28 cellular contexts compared by ENCODE assay signal in the genomic region with DNA sequence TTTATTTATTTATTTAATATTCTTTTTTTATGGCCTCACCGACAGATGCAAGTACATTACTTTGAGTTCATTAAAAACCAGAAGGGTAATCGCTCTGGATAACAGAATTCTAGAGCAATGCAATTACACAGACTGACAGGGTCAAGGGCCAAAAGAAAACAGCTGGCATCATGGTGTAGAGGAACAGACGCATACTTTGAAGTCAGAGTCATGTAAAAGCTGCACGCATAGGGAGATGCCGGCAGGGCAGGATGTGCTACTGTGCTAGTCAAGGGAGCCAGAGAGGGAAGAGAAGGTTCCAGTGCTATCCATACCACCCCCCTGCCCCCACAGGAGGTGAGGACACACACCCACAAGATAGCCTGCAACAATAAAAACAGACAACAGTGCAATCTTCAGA.
DNase-seq lines count a peak whose midpoint lies in the region; ATAC-seq, FAIRE-seq and TF ChIP-seq lines count a peak whose summit lies in the region.
"Had no signal": no experiment of that assay in that cellular context is flagged by ENCODE, and none has a peak within 500 bp of the region (broad histone marks: within the 10 kb centered on the region; RNA-seq: fewer than 3 reads in every experiment).

No MANE protein-coding gene starts in this region.

- H3K9me2 ChIP-seq in GM23248 (ENCODE audit: insufficient read depth), result no peaks in the 10 kb centered on the region

- peaks cover 11% of the 10 kb centered on the region for H3K4me1 Mint-ChIP-seq in astrocyte (ENCODE audit: low read depth, unreplicated experiment)
- H3K4me1 Mint-ChIP-seq in endothelial cell (ENCODE audit: unreplicated experiment), result no peaks in the 10 kb centered on the region
- H3K4me1 Mint-ChIP-seq: activated T-helper 17 cell treated with anti-CD3 and anti-CD28 coated beads, Interleukin-2, amount 50 U/mL, for 72 hours had no signal

- TF ChIP-seq CTCF in astrocyte (IDR thresholded peaks at IDR 0.05; ENCODE audit: insufficient read depth, low read depth, low read length), result no peak
- no peak for TF ChIP-seq CTCF in fibroblast of pulmonary artery (IDR thresholded peaks at IDR 0.05; ENCODE audit: low read length, missing control alignments)
- TF ChIP-seq CTCF in adrenal gland (IDR thresholded peaks at IDR 0.05), result no peak
- no peak for TF ChIP-seq CTCF in endothelial cell (IDR thresholded peaks at IDR 0.05; ENCODE audit: unreplicated experiment)

- TF ChIP-seq POLR2A in adrenal gland (IDR thresholded peaks at IDR 0.05), result no peak

- H3K9me3 ChIP-seq in GM23248 (ENCODE audit: low read depth) (no peaks in the 10 kb centered on the region), astrocyte (ENCODE audit: insufficient read depth, low read depth, low read length) (no peaks in the 10 kb centered on the region), skeletal muscle satellite cell (replicated peaks; ENCODE audit: low read length) (no peaks in the 10 kb centered on the region), adrenal gland (replicated peaks in 1 of 3) (no peaks in the 10 kb centered on the region)

- H3K9ac ChIP-seq in GM23248 (no peak overlapping the region), astrocyte (ENCODE audit: low read length) (no peak overlapping the region), skeletal muscle satellite cell (ENCODE audit: low read depth, low read length) (peak overlapping the region; percentile 24)
- H3K9ac ChIP-seq: KMS-11 had no signal

- no peaks in the 10 kb centered on the region for H3K27me3 ChIP-seq in GM23248 (replicated peaks; ENCODE audit: insufficient read depth)
- no peaks in the 10 kb centered on the region for H3K27me3 ChIP-seq in astrocyte (ENCODE audit: insufficient read depth, low read length)
- H3K27me3 ChIP-seq in skeletal muscle satellite cell (ENCODE audit: control insufficient read depth, insufficient read depth, low read length), result no peaks in the 10 kb centered on the region
- H3K27me3 ChIP-seq in adrenal gland, result no peaks in the 10 kb centered on the region

- H3K4me1 ChIP-seq in GM23248 (ENCODE audit: insufficient read depth), result no peaks in the 10 kb centered on the region
- peaks cover 4% of the 10 kb centered on the region for H3K4me1 ChIP-seq in astrocyte (ENCODE audit: insufficient read depth, low read length)
- H3K4me1 ChIP-seq in skeletal muscle satellite cell (ENCODE audit: control insufficient read depth, insufficient read depth, low read length), result peaks cover 17% of the 10 kb centered on the region
- no peaks in the 10 kb centered on the region for H3K4me1 ChIP-seq in adrenal gland (replicated peaks in 1 of 2)

- H3K27me3 Mint-ChIP-seq in astrocyte (ENCODE audit: low read depth, unreplicated experiment) (no peaks in the 10 kb centered on the region), endothelial cell (ENCODE audit: unreplicated experiment) (peaks cover 3% of the 10 kb centered on the region)
- H3K27me3 Mint-ChIP-seq: activated CD4-positive, alpha-beta memory T cell treated with anti-CD3 and anti-CD28 coated beads for 36 hours; activated T-helper 17 cell treated with anti-CD3 and anti-CD28 coated beads, Interleukin-2, amount 50 U/mL, for 72 hours; CD4-positive, alpha-beta memory T cell; stimulated activated naive CD8-positive, alpha-beta T cell treated with anti-CD3 and anti-CD28 coated beads, Interleukin-15, Interleukin-2, amounts not matched to agents 100 ng/mL and 50 ng/mL, for 24 hours had no signal

- in situ Hi-C loops in GM23248 (cut with MboI), result no loop called here

- no peaks in the 10 kb centered on the region; the same call in 1 of the 2 replicates for H3F3A ChIP-seq in GM23248 (ENCODE audit: insufficient read depth)

- no peak for FAIRE-seq in astrocyte (lab: Jason Lieb, UNC)
- FAIRE-seq: endothelial cell of umbilical vein, HTR-8/SVneo had no signal

- H3K27ac ChIP-seq in GM23248 (no peak overlapping the region), astrocyte (ENCODE audit: low read depth, low read length) (no peak overlapping the region), adrenal gland (no peak overlapping the region)
- H3K27ac ChIP-seq: KMS-11, SK-N-MC had no signal

- DNase-seq in GM23248, result peak; percentile 1
- peak; percentile 18 for DNase-seq in astrocyte (ENCODE audit: low read depth)
- DNase-seq in fibroblast of pulmonary artery (ENCODE audit: low read depth), result peak; percentile 52
- DNase-seq in activated CD4-positive, CD25-positive, alpha-beta regulatory T cell treated with anti-CD3 and anti-CD28 coated beads, Interleukin-2, amount 50 U/mL, for 72 hours, result no peak
- no peak for DNase-seq in adrenal gland
- no peak for DNase-seq in endothelial cell (ENCODE audit: low spot score)
- DNase-seq: activated CD4-positive, alpha-beta memory T cell treated with anti-CD3 and anti-CD28 coated beads for 36 hours; activated CD8-positive, alpha-beta memory T cell treated with anti-CD3 and anti-CD28 coated beads, Interleukin-2, amount 50 U/mL, for 4 hours; activated naive CD4-positive, alpha-beta T cell treated with anti-CD3 and anti-CD28 coated beads, Interleukin-2, amount 50 U/mL, for 16 hours; aorta; CD4-positive, alpha-beta memory T cell; foreskin melanocyte; left cardiac atrium; mammary epithelial cell; NCI-H1436; NCI-H2081 treated with DMSO at 0.1 percent for 48 hours; NCI-H446; posterior cingulate gyrus had no signal

- ATAC-seq in GM21423 (IDR thresholded peaks at IDR 0.05; ENCODE audit: unreplicated experiment), result no peak
- ATAC-seq: activated CD4-positive, CD25-positive, alpha-beta regulatory T cell treated with anti-CD3 and anti-CD28 coated beads, Interleukin-2, amount 50 U/mL, for 24 hours; activated T-helper 17 cell treated with anti-CD3 and anti-CD28 coated beads, Interleukin-2, amount 50 U/mL, for 72 hours; left cardiac atrium; sciatic nerve had no signal

- peaks cover 32% of the 10 kb centered on the region for H3K36me3 ChIP-seq in GM23248 (ENCODE audit: low read depth)
- H3K36me3 ChIP-seq in astrocyte (ENCODE audit: insufficient read depth, low read length), result peaks cover 16% of the 10 kb centered on the region
- peaks cover 37% of the 10 kb centered on the region for H3K36me3 ChIP-seq in skeletal muscle satellite cell (ENCODE audit: insufficient read depth, low read length)
- peaks cover 0 to 50% of the 10 kb centered on the region in 2 donors for H3K36me3 ChIP-seq in adrenal gland (replicated peaks in 1 of 2)

- intact Hi-C loops in adrenal gland (cut with DNase I), result loop anchor here (10.0 kb wide), 3 partner anchors 125 to 315 kb away; a partner anchor contains a TSS

- H3K4me3 ChIP-seq in GM23248 (no peak overlapping the region), astrocyte (ENCODE audit: insufficient read depth, low read depth, low read length) (no peak overlapping the region), fibroblast of pulmonary artery (replicated peaks; ENCODE audit: low read depth, low read length) (no peak overlapping the region), skeletal muscle satellite cell (ENCODE audit: low read length) (no peak overlapping the region), adrenal gland (no peak overlapping the region)
- H3K4me3 ChIP-seq: SK-N-MC had no signal

- H3K4me2 ChIP-seq in GM23248 (ENCODE audit: unreplicated experiment) (no peak overlapping the region), astrocyte (ENCODE audit: low read length) (no peak overlapping the region), skeletal muscle satellite cell (ENCODE audit: low read length) (no peak overlapping the region)
- H3K4me2 ChIP-seq: KMS-11 had no signal

- no peak overlapping the region for H3K4me3 Mint-ChIP-seq in astrocyte (ENCODE audit: unreplicated experiment)
- no peak overlapping the region for H3K4me3 Mint-ChIP-seq in endothelial cell (ENCODE audit: unreplicated experiment)
- H3K4me3 Mint-ChIP-seq: activated CD4-positive, alpha-beta memory T cell treated with anti-CD3 and anti-CD28 coated beads for 36 hours; activated T-helper 17 cell treated with anti-CD3 and anti-CD28 coated beads, Interleukin-2, amount 50 U/mL, for 72 hours; CD4-positive, alpha-beta memory T cell; stimulated activated naive CD8-positive, alpha-beta T cell treated with anti-CD3 and anti-CD28 coated beads, Interleukin-15, Interleukin-2, amounts not matched to agents 100 ng/mL and 50 ng/mL, for 24 hours had no signal

- H3K9me3 Mint-ChIP-seq in astrocyte (ENCODE audit: unreplicated experiment) (no peaks in the 10 kb centered on the region), endothelial cell (ENCODE audit: unreplicated experiment) (no peaks in the 10 kb centered on the region)
- H3K9me3 Mint-ChIP-seq: activated CD4-positive, alpha-beta memory T cell treated with anti-CD3 and anti-CD28 coated beads for 36 hours; activated T-helper 17 cell treated with anti-CD3 and anti-CD28 coated beads, Interleukin-2, amount 50 U/mL, for 72 hours; CD4-positive, alpha-beta memory T cell; stimulated activated naive CD8-positive, alpha-beta T cell treated with anti-CD3 and anti-CD28 coated beads, Interleukin-15, Interleukin-2, amounts not matched to agents 100 ng/mL and 50 ng/mL, for 24 hours had no signal

- WGBS in GM23248 (ENCODE audit: low coverage in 1 of 2, low lambda C conversion rate in 2 of 2, missing lambda C conversion rate in 2 of 2), 2 experiments, result 83 to 85% methylated on average over 5 of the region's 5 CpGs
- 81 to 91% (median 87%) methylated on average over 5 of the region's 5 CpGs for WGBS in adrenal gland, 4 donors

- H3K27ac Mint-ChIP-seq in astrocyte (ENCODE audit: unreplicated experiment), result no peak overlapping the region
- no peak overlapping the region for H3K27ac Mint-ChIP-seq in endothelial cell (ENCODE audit: unreplicated experiment)
- H3K27ac Mint-ChIP-seq: activated CD4-positive, alpha-beta memory T cell treated with anti-CD3 and anti-CD28 coated beads for 36 hours; activated T-helper 17 cell treated with anti-CD3 and anti-CD28 coated beads, Interleukin-2, amount 50 U/mL, for 72 hours; stimulated activated naive CD8-positive, alpha-beta T cell treated with anti-CD3 and anti-CD28 coated beads, Interleukin-15, Interleukin-2, amounts not matched to agents 100 ng/mL and 50 ng/mL, for 24 hours had no signal

- H4K20me1 ChIP-seq in GM23248 (ENCODE audit: insufficient read depth), result no peaks in the 10 kb centered on the region
- H4K20me1 ChIP-seq in astrocyte (ENCODE audit: insufficient read depth, low read length), result no peaks in the 10 kb centered on the region

- peaks cover 20% of the 10 kb centered on the region for H3K36me3 Mint-ChIP-seq in astrocyte (ENCODE audit: low read depth, unreplicated experiment)
- peaks cover 27% of the 10 kb centered on the region for H3K36me3 Mint-ChIP-seq in endothelial cell (ENCODE audit: low read depth, unreplicated experiment)

- H3K79me2 ChIP-seq in GM23248 (ENCODE audit: insufficient read depth), result no peaks in the 10 kb centered on the region
- no peaks in the 10 kb centered on the region for H3K79me2 ChIP-seq in astrocyte (ENCODE audit: insufficient read depth, low read length)

- no peak overlapping the region for H2AFZ ChIP-seq in GM23248
- no peak overlapping the region for H2AFZ ChIP-seq in astrocyte (ENCODE audit: low read depth, low read length)

Comparison
In these comparisons a context has a peak if more than half of its experiments do, and no peak if none do; other contexts are left out.
1. DNase-seq: peak in GM23248 (single experiment), astrocyte (single experiment) and fibroblast of pulmonary artery (single experiment); none in activated CD4-positive, CD25-positive, alpha-beta regulatory T cell treated with anti-CD3 and anti-CD28 coated beads, Interleukin-2, amount 50 U/mL, for 72 hours (single experiment), adrenal gland (0 of 7) and endothelial cell (single experiment).